In the genomic region with DNA sequence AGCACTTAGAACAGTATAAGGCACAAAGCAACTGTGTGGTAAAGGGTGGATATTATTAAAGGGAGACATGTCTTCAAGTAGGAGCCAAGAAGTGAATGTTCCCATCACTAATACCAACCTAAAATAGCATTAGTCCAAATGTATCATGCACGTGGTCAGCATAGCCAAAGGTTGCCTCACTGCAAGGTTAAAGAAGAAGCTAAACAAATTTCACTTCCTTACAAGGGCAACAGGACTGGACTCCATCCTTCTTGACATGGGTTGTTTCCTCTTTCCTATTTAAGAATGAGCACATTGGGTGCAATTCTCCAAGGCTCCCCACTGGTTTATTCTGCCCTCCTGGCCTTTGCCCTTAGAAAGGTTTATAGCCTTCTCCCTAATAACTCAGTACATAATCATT, we compare ENCODE assay signal across 27 cellular contexts.
DNase-seq lines count a peak whose midpoint lies in the region; TF ChIP-seq lines count a peak whose summit lies in the region.
"Had no signal": no experiment of that assay in that cellular context is flagged by ENCODE, and none has a peak within 500 bp of the region (broad histone marks: within the 10 kb centered on the region; RNA-seq: fewer than 3 reads in every experiment).

No MANE protein-coding gene starts in this region.

- H3K36me3 ChIP-seq in BLaER1 treated with 17β-estradiol and CSF1 and Interleukin-3, amounts not matched to agents 10 nM and 100 nM = no peaks in the 10 kb centered on the region
- H3K36me3 ChIP-seq: adrenal gland, tibial nerve had no signal

- H3K4me1 ChIP-seq in BLaER1 treated with 17β-estradiol and CSF1 and Interleukin-3, amounts not matched to agents 10 nM and 100 nM = peaks cover 11 to 19% (median 14%) of the 10 kb centered on the region in 10 experiments; a peak in 18 of 20 replicates
- H3K4me1 ChIP-seq: adrenal gland, parathyroid adenoma, tibial nerve had no signal

- H3K4me1 Mint-ChIP-seq in HFFc6 (ENCODE audit: low read depth) (no peaks in the 10 kb centered on the region), nephron progenitor cell (peaks cover 6% of the 10 kb centered on the region)
- H3K4me1 Mint-ChIP-seq: WTC11 had no signal

- no peak overlapping the region for H3K9ac ChIP-seq in BLaER1 treated with 17β-estradiol and CSF1 and Interleukin-3, amounts not matched to agents 10 nM and 100 nM
- H3K9ac ChIP-seq: parathyroid adenoma had no signal

- peak overlapping the region in 6 of 11 experiments; percentile 2 to 75 (median 41); a peak in 11 of 22 replicates for H3K4me2 ChIP-seq in BLaER1 treated with 17β-estradiol and CSF1 and Interleukin-3, amounts not matched to agents 10 nM and 100 nM

- no peak overlapping the region for H3K4me3 ChIP-seq in BLaER1 treated with 17β-estradiol and CSF1 and Interleukin-3, amounts not matched to agents 10 nM and 100 nM
- no peak overlapping the region for H3K4me3 ChIP-seq in coronary artery
- H3K4me3 ChIP-seq: adrenal gland, tibial nerve had no signal

- no peaks in the 10 kb centered on the region for H4K20me1 ChIP-seq in BLaER1 treated with 17β-estradiol and CSF1 and Interleukin-3, amounts not matched to agents 10 nM and 100 nM

- no peaks in the 10 kb centered on the region for H3K9me3 ChIP-seq in BLaER1 treated with 17β-estradiol and CSF1 and Interleukin-3, amounts not matched to agents 10 nM and 100 nM (replicated peaks in 1 of 11)
- H3K9me3 ChIP-seq: adrenal gland, tibial nerve had no signal

- H3K27me3 ChIP-seq in BLaER1 treated with 17β-estradiol and CSF1 and Interleukin-3, amounts not matched to agents 10 nM and 100 nM = no peaks in the 10 kb centered on the region
- H3K27me3 ChIP-seq: adrenal gland had no signal

- H3K36me3 Mint-ChIP-seq in HFFc6 (ENCODE audit: low read depth) (no peaks in the 10 kb centered on the region), nephron progenitor cell (ENCODE audit: low read depth) (no peaks in the 10 kb centered on the region)
- H3K36me3 Mint-ChIP-seq: natural killer cell treated with Interleukin-12 subunit alpha and Interleukin-12 subunit beta and Interleukin-15 and Interleukin-18, amount 100 ng/mL, for 72 hours; WTC11 had no signal

- H3K4me3 Mint-ChIP-seq in HFFc6 = no peak overlapping the region
- H3K4me3 Mint-ChIP-seq in nephron progenitor cell = no peak overlapping the region
- H3K4me3 Mint-ChIP-seq: CD4-positive, alpha-beta T cell; natural killer cell treated with Interleukin-12 subunit alpha and Interleukin-12 subunit beta and Interleukin-15 and Interleukin-18, amount 100 ng/mL, for 72 hours; WTC11 had no signal

- H3K27me3 Mint-ChIP-seq in HFFc6 (ENCODE audit: insufficient read depth) = peaks cover 13% of the 10 kb centered on the region; the same call in 1 of the 2 replicates
- peaks cover 31% of the 10 kb centered on the region for H3K27me3 Mint-ChIP-seq in nephron progenitor cell (ENCODE audit: low read depth, poor library complexity)

- TF ChIP-seq CTCF in coronary artery (IDR thresholded peaks at IDR 0.05) (no peak), HFFc6 (IDR thresholded peaks at IDR 0.05) (no peak), nephron progenitor cell (IDR thresholded peaks at IDR 0.05) (no peak)

- H3K9me3 Mint-ChIP-seq in HFFc6 (no peaks in the 10 kb centered on the region), nephron progenitor cell (no peaks in the 10 kb centered on the region)
- H3K9me3 Mint-ChIP-seq: CD4-positive, alpha-beta T cell; natural killer cell treated with Interleukin-12 subunit alpha and Interleukin-12 subunit beta and Interleukin-15 and Interleukin-18, amount 100 ng/mL, for 72 hours; WTC11 had no signal

- H3K27ac ChIP-seq in BLaER1 treated with 17β-estradiol and CSF1 and Interleukin-3, amounts not matched to agents 10 nM and 100 nM = peak overlapping the region in 2 of 11 experiments; percentile 16 to 42; a peak in 1 of 22 replicates
- H3K27ac ChIP-seq in coronary artery = peak overlapping the region; percentile 65 to 71
- H3K27ac ChIP-seq: adrenal gland, epithelial cell of prostate, parathyroid adenoma had no signal

- DNase-seq in NOMO-1 (lab: John Stamatoyannopoulos, UW; ENCODE audit: unreplicated experiment in 2 of 2) (peak; percentile 66 to 94), coronary artery (ENCODE audit: low spot score) (no peak), pons (ENCODE audit: low spot score) (peak; percentile 84), NCI-H524 treated with DMSO at 0.1 percent for 48 hours (lab: John Stamatoyannopoulos, UW) (no peak), HFFc6 (no peak), nephron progenitor cell (no peak)
- DNase-seq in NK-92 treated with Interleukin-12 subunit alpha and Interleukin-12 subunit beta, amount 100 ng/mL, for 24 hours (lab: John Stamatoyannopoulos, UW) = no peak
- DNase-seq: activated CD4-positive, alpha-beta T cell treated with anti-CD3 and anti-CD28 coated beads, Interleukin-2, amount 50 U/mL, for 4 hours; activated CD8-positive, alpha-beta memory T cell treated with anti-CD3 and anti-CD28 coated beads, Interleukin-2, amount 50 U/mL, for 48 hours; activated effector memory CD4-positive, alpha-beta T cell treated with anti-CD3 and anti-CD28 coated beads, Interleukin-2, amount 50 U/mL, for 16 hours; CD4-positive, alpha-beta T cell; DMS153; foreskin fibroblast; GF-D8; H7; Karpas-422; NCI-H1105 treated with DMSO at 0.1 percent for 48 hours; SHP77; stimulated activated CD4-positive, alpha-beta T cell treated with anti-CD3 and anti-CD28 coated beads, Interleukin-2, amount 100 ng/mL, for 24 hours; stimulated activated naive CD4-positive, alpha-beta T cell had no signal

- H3K27ac Mint-ChIP-seq in HFFc6 (no peak overlapping the region), nephron progenitor cell (no peak overlapping the region)
- H3K27ac Mint-ChIP-seq: CD4-positive, alpha-beta T cell; natural killer cell treated with Interleukin-12 subunit alpha and Interleukin-12 subunit beta and Interleukin-15 and Interleukin-18, amount 100 ng/mL, for 72 hours; WTC11 had no signal

Comparison
In these comparisons a context has a peak if more than half of its experiments do, and no peak if none do; other contexts are left out.
1. DNase-seq: peak in NOMO-1 (2 of 2) and pons (single experiment); none in coronary artery (single experiment), NK-92 treated with Interleukin-12 subunit alpha and Interleukin-12 subunit beta, amount 100 ng/mL, for 24 hours (single experiment), NCI-H524 treated with DMSO at 0.1 percent for 48 hours (single experiment), HFFc6 (single experiment) and nephron progenitor cell (single experiment).